ENCODE assay signal across 1 cellular context in the genomic region with DNA sequence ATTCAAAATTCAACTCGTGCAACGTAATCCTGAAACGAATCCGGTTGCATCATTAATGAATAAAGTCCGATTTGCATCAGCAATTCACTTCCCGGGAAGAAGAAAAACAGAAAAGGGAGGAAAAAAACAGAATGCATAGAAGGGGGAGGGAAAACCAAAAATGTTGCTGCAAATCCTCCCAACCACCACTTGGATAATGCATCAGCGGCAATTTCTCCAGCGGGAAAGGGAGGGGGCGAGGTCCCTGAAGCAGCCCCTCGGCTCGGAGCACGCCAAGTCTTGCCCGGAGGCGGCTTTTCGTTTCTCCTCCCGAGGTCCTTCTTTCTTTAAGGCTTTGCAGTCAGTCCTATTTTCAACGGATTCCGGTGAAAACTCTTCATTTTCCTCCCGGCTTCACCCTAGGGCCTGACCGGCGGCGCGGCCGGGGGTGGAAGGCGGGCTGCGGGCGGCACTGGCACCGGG.
TF ChIP-seq lines count a peak whose summit lies in the region.

No MANE protein-coding gene starts in this region.

TF ChIP-seq in HEK293, 187 proteins besides CTCF, POLR2A, EP300 and RAD21 (continued from another document and continues in another):
- TF ChIP-seq ATF2 (tag by site-specific recombination; IDR thresholded peaks at IDR 0.05; ENCODE audit: low read depth), result peak; percentile 92
- TF ChIP-seq ZBTB8A (tag by site-specific recombination; IDR thresholded peaks at IDR 0.05), result no peak; the same call in 1 of the 2 replicates
- peak; percentile 36; the same call in 1 of the 2 replicates for TF ChIP-seq ZBTB17 (tag by site-specific recombination; IDR thresholded peaks at IDR 0.05)
- no peak for TF ChIP-seq ZNF146 (tag by site-specific recombination; IDR thresholded peaks at IDR 0.05)
- TF ChIP-seq TRIM28 (IDR thresholded peaks at IDR 0.05; ENCODE audit: borderline replicate concordance, low read length), result no peak
- TF ChIP-seq KLF9 (tag by site-specific recombination; IDR thresholded peaks at IDR 0.05; ENCODE audit: low read depth), result no peak
- peak; percentile 70 for TF ChIP-seq ZNF692 (tag by site-specific recombination; IDR thresholded peaks at IDR 0.05)
- TF ChIP-seq ZNF175 (tag by site-specific recombination; IDR thresholded peaks at IDR 0.05), result no peak
- no peak for TF ChIP-seq ZNF792 (tag by site-specific recombination; IDR thresholded peaks at IDR 0.05)
- no peak for TF ChIP-seq ZNF148 (tag by site-specific recombination; IDR thresholded peaks at IDR 0.05; ENCODE audit: borderline replicate concordance)
- no peak for TF ChIP-seq HOXC10 (CRISPR knock-in tag; IDR thresholded peaks at IDR 0.05)
- no peak for TF ChIP-seq ZNF670 (tag by site-specific recombination; IDR thresholded peaks at IDR 0.05; ENCODE audit: low read depth)
- peak; percentile 100 for TF ChIP-seq PRDM6 (tag by site-specific recombination; IDR thresholded peaks at IDR 0.05)
- no peak for TF ChIP-seq ZNF571 (tag by site-specific recombination; IDR thresholded peaks at IDR 0.05)
- TF ChIP-seq ZNF416 (tag by site-specific recombination; IDR thresholded peaks at IDR 0.05), result no peak
- TF ChIP-seq, protein P1, sequence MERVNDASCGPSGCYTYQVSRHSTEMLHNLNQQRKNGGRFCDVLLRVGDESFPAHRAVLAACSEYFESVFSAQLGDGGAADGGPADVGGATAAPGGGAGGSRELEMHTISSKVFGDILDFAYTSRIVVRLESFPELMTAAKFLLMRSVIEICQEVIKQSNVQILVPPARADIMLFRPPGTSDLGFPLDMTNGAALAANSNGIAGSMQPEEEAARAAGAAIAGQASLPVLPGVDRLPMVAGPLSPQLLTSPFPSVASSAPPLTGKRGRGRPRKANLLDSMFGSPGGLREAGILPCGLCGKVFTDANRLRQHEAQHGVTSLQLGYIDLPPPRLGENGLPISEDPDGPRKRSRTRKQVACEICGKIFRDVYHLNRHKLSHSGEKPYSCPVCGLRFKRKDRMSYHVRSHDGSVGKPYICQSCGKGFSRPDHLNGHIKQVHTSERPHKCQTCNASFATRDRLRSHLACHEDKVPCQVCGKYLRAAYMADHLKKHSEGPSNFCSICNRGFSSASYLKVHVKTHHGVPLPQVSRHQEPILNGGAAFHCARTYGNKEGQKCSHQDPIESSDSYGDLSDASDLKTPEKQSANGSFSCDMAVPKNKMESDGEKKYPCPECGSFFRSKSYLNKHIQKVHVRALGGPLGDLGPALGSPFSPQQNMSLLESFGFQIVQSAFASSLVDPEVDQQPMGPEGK (tag by site-specific recombination; IDR thresholded peaks at IDR 0.05), result peak; percentile 94
- peak; percentile 77 for TF ChIP-seq ZFP69B (tag by site-specific recombination; IDR thresholded peaks at IDR 0.05)
- TF ChIP-seq, protein P2, sequence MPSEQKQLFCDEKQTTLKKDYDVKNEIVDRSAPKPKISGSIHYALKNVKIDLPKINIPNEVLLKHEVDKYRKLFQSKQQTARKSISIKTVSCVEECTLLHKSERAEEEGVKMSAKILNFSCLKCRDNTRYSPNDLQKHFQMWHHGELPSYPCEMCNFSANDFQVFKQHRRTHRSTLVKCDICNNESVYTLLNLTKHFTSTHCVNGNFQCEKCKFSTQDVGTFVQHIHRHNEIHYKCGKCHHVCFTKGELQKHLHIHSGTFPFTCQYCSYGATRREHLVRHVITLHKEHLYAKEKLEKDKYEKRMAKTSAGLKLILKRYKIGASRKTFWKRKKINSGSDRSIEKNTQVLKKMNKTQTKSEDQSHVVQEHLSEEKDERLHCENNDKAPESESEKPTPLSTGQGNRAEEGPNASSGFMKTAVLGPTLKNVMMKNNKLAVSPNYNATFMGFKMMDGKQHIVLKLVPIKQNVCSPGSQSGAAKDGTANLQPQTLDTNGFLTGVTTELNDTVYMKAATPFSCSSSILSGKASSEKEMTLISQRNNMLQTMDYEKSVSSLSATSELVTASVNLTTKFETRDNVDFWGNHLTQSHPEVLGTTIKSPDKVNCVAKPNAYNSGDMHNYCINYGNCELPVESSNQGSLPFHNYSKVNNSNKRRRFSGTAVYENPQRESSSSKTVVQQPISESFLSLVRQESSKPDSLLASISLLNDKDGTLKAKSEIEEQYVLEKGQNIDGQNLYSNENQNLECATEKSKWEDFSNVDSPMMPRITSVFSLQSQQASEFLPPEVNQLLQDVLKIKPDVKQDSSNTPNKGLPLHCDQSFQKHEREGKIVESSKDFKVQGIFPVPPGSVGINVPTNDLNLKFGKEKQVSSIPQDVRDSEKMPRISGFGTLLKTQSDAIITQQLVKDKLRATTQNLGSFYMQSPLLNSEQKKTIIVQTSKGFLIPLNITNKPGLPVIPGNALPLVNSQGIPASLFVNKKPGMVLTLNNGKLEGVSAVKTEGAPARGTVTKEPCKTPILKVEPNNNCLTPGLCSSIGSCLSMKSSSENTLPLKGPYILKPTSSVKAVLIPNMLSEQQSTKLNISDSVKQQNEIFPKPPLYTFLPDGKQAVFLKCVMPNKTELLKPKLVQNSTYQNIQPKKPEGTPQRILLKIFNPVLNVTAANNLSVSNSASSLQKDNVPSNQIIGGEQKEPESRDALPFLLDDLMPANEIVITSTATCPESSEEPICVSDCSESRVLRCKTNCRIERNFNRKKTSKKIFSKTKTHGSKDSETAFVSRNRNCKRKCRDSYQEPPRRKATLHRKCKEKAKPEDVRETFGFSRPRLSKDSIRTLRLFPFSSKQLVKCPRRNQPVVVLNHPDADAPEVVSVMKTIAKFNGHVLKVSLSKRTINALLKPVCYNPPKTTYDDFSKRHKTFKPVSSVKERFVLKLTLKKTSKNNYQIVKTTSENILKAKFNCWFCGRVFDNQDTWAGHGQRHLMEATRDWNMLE (tag by site-specific recombination; conservative IDR thresholded peaks at IDR 0.05; ENCODE audit: low read depth), result 0 out of 2 replicates have a peak, but pooled peaks have one; percentile 30
- no peak for TF ChIP-seq REPIN1 (tag by site-specific recombination; IDR thresholded peaks at IDR 0.05; ENCODE audit: low read depth)
- no peak for TF ChIP-seq ZBTB1 (tag by site-specific recombination; IDR thresholded peaks at IDR 0.05)
- TF ChIP-seq YY1 (tag by site-specific recombination; IDR thresholded peaks at IDR 0.05), result no peak
- TF ChIP-seq ZNF768 (tag by site-specific recombination; IDR thresholded peaks at IDR 0.05), result no peak
- TF ChIP-seq ZNF514 (tag by site-specific recombination; IDR thresholded peaks at IDR 0.05), result no peak
- no peak for TF ChIP-seq MYNN (tag by site-specific recombination; IDR thresholded peaks at IDR 0.05; ENCODE audit: borderline replicate concordance)
- TF ChIP-seq ZNF404 (tag by site-specific recombination; IDR thresholded peaks at IDR 0.05), result no peak
- TF ChIP-seq MEIS1 (CRISPR knock-in tag; IDR thresholded peaks at IDR 0.05; ENCODE audit: borderline replicate concordance), result 0 out of 2 replicates have a peak, but pooled peaks have one; percentile 26
- no peak for TF ChIP-seq ZNF114 (tag by site-specific recombination; IDR thresholded peaks at IDR 0.05)
- TF ChIP-seq KLF16 (tag by site-specific recombination; IDR thresholded peaks at IDR 0.05), result peak; percentile 67
- no peak for TF ChIP-seq ZNF777 (tag by site-specific recombination; IDR thresholded peaks at IDR 0.05; ENCODE audit: borderline replicate concordance)
- no peak for TF ChIP-seq ZNF174 (tag by site-specific recombination; IDR thresholded peaks at IDR 0.05)
- no peak for TF ChIP-seq ZNF211 (tag by site-specific recombination; IDR thresholded peaks at IDR 0.05; ENCODE audit: low read depth)
- peak; percentile 90; the same call in 1 of the 2 replicates for TF ChIP-seq ZNF24 (tag by site-specific recombination; IDR thresholded peaks at IDR 0.05)
- TF ChIP-seq ZEB2 (tag by site-specific recombination; IDR thresholded peaks at IDR 0.05), result peak; percentile 80
- no peak for TF ChIP-seq ZNF350 (tag by site-specific recombination; IDR thresholded peaks at IDR 0.05)
- peak; percentile 95 for TF ChIP-seq IKZF3 (tag by site-specific recombination; IDR thresholded peaks at IDR 0.05)
- TF ChIP-seq ZXDB (tag by site-specific recombination; IDR thresholded peaks at IDR 0.05), result peak; percentile 88
- TF ChIP-seq, protein P3, sequence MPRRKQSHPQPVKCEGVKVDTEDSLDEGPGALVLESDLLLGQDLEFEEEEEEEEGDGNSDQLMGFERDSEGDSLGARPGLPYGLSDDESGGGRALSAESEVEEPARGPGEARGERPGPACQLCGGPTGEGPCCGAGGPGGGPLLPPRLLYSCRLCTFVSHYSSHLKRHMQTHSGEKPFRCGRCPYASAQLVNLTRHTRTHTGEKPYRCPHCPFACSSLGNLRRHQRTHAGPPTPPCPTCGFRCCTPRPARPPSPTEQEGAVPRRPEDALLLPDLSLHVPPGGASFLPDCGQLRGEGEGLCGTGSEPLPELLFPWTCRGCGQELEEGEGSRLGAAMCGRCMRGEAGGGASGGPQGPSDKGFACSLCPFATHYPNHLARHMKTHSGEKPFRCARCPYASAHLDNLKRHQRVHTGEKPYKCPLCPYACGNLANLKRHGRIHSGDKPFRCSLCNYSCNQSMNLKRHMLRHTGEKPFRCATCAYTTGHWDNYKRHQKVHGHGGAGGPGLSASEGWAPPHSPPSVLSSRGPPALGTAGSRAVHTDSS (tag by site-specific recombination; IDR thresholded peaks at IDR 0.05), result no peak
- peak; percentile 69; the same call in 1 of the 2 replicates for TF ChIP-seq KLF17 (tag by site-specific recombination; IDR thresholded peaks at IDR 0.05)
- TF ChIP-seq, protein P4, sequence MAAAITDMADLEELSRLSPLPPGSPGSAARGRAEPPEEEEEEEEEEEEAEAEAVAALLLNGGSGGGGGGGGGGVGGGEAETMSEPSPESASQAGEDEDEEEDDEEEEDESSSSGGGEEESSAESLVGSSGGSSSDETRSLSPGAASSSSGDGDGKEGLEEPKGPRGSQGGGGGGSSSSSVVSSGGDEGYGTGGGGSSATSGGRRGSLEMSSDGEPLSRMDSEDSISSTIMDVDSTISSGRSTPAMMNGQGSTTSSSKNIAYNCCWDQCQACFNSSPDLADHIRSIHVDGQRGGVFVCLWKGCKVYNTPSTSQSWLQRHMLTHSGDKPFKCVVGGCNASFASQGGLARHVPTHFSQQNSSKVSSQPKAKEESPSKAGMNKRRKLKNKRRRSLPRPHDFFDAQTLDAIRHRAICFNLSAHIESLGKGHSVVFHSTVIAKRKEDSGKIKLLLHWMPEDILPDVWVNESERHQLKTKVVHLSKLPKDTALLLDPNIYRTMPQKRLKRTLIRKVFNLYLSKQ (tag by site-specific recombination; IDR thresholded peaks at IDR 0.05; ENCODE audit: borderline replicate concordance), result no peak
- TF ChIP-seq GLI4 (tag by site-specific recombination; IDR thresholded peaks at IDR 0.05), result no peak
